In genomic region chr6:27078734-27079357, GRCh38 we compare ENCODE assay signal across 9 cellular contexts.
DNase-seq lines count a peak whose midpoint lies in the region; ATAC-seq and TF ChIP-seq lines count a peak whose summit lies in the region.
"Had no signal": no experiment of that assay in that cellular context is flagged by ENCODE, and none has a peak within 500 bp of the region (broad histone marks: within the 10 kb centered on the region; RNA-seq: fewer than 3 reads in every experiment).

No MANE protein-coding gene starts in this region.

- no peaks in the 10 kb centered on the region for H3K36me3 Mint-ChIP-seq in activated CD4-positive, alpha-beta T cell treated with anti-CD3 and anti-CD28 coated beads, Interleukin-2, amount 10 ng/mL, durations not matched to agents 7 days and 5 days (ENCODE audit: low read depth)
- no peaks in the 10 kb centered on the region for H3K36me3 Mint-ChIP-seq in effector memory CD8-positive, alpha-beta T cell (ENCODE audit: insufficient read depth)

- no peak for TF ChIP-seq POLR2A in suprapubic skin (IDR thresholded peaks at IDR 0.05)

- CTCF ChIA-PET in activated CD4-positive, alpha-beta T cell treated with anti-CD3 and anti-CD28 coated beads, Interleukin-2, amount 10 ng/mL, durations not matched to agents 7 days and 5 days (lab: Charles Lee): interaction anchor here (0.6 to 1.4 kb wide), 2 partner anchors 471 to 1890 kb away, joined by 3 read pairs; no protein-coding TSS in a partner anchor

- 0% methylated on average over 1 to 3 of the region's 9 CpGs for WGBS in mesodermal cell (ENCODE audit: insufficient coverage in 2 of 2), 2 experiments
- 3% methylated on average over 9 of the region's 9 CpGs for WGBS in suprapubic skin

- H3K27ac Mint-ChIP-seq in activated CD4-positive, alpha-beta T cell treated with anti-CD3 and anti-CD28 coated beads, Interleukin-2, amount 10 ng/mL, durations not matched to agents 7 days and 5 days: no peak overlapping the region
- no peak overlapping the region for H3K27ac Mint-ChIP-seq in effector memory CD8-positive, alpha-beta T cell

- POLR2A ChIA-PET in activated CD4-positive, alpha-beta T cell treated with anti-CD3 and anti-CD28 coated beads, Interleukin-2, amount 10 ng/mL, durations not matched to agents 7 days and 5 days (lab: Charles Lee): no interaction called here

- TF ChIP-seq EP300 in suprapubic skin (IDR thresholded peaks at IDR 0.05): no peak

- peak; percentile 89 for ATAC-seq in GM18511 (IDR thresholded peaks at IDR 0.05; ENCODE audit: unreplicated experiment)
- ATAC-seq in HG03159 (IDR thresholded peaks at IDR 0.05; ENCODE audit: unreplicated experiment): peak; percentile 66
- ATAC-seq in effector memory CD8-positive, alpha-beta T cell (replicated peaks): peak; percentile 43

- H3K36me3 ChIP-seq in mesodermal cell (ENCODE audit: control insufficient read depth, insufficient read depth, low read length) (no peaks in the 10 kb centered on the region), suprapubic skin (no peaks in the 10 kb centered on the region)
- H3K36me3 ChIP-seq: SJSA1 had no signal

- peaks cover 59% of the 10 kb centered on the region for H3K27me3 Mint-ChIP-seq in activated CD4-positive, alpha-beta T cell treated with anti-CD3 and anti-CD28 coated beads, Interleukin-2, amount 10 ng/mL, durations not matched to agents 7 days and 5 days
- peaks cover 73 to 82% of the 10 kb centered on the region in 2 donors for H3K27me3 Mint-ChIP-seq in effector memory CD8-positive, alpha-beta T cell

- H3K9me3 ChIP-seq in mesodermal cell (ENCODE audit: control insufficient read depth, low read length) (no peaks in the 10 kb centered on the region), suprapubic skin (no peaks in the 10 kb centered on the region)

- H3K4me1 Mint-ChIP-seq in activated CD4-positive, alpha-beta T cell treated with anti-CD3 and anti-CD28 coated beads, Interleukin-2, amount 10 ng/mL, durations not matched to agents 7 days and 5 days: peaks cover 5% of the 10 kb centered on the region
- H3K4me1 Mint-ChIP-seq in effector memory CD8-positive, alpha-beta T cell (ENCODE audit: low read depth in 2 of 2): peaks cover 0 to 1% of the 10 kb centered on the region in 2 donors

- H3K4me1 ChIP-seq in mesodermal cell (ENCODE audit: control insufficient read depth, insufficient read depth, low read length, poor library complexity, severe bottlenecking): no peaks in the 10 kb centered on the region
- H3K4me1 ChIP-seq in suprapubic skin: peaks cover 4% of the 10 kb centered on the region
- H3K4me1 ChIP-seq: SJSA1 had no signal

- H3K4me3 Mint-ChIP-seq in activated CD4-positive, alpha-beta T cell treated with anti-CD3 and anti-CD28 coated beads, Interleukin-2, amount 10 ng/mL, durations not matched to agents 7 days and 5 days: peak overlapping the region; percentile 56
- peak overlapping the region; percentile 10 to 49 for H3K4me3 Mint-ChIP-seq in effector memory CD8-positive, alpha-beta T cell

- TF ChIP-seq CTCF in AG10803 (conservative IDR thresholded peaks at IDR 0.05; ENCODE audit: low read length) (peak; percentile 81), suprapubic skin (IDR thresholded peaks at IDR 0.05) (peak; percentile 27 to 29)

- DNase-seq in AG10803 (ENCODE audit: low read depth): peak; percentile 65
- DNase-seq in NCI-H446 (lab: John Stamatoyannopoulos, UW): peak; percentile 45 to 64
- peak; percentile 20 for DNase-seq in activated CD4-positive, alpha-beta T cell treated with anti-CD3 and anti-CD28 coated beads, Interleukin-2, amount 10 ng/mL, durations not matched to agents 7 days and 5 days
- peak; percentile 25 to 37 (median 35) for DNase-seq in effector memory CD8-positive, alpha-beta T cell
- DNase-seq in suprapubic skin (ENCODE audit: low spot score in 2 of 2): no peak

- H3K27me3 ChIP-seq in suprapubic skin: peaks cover 43% of the 10 kb centered on the region

- H3K9me3 Mint-ChIP-seq in activated CD4-positive, alpha-beta T cell treated with anti-CD3 and anti-CD28 coated beads, Interleukin-2, amount 10 ng/mL, durations not matched to agents 7 days and 5 days: no peaks in the 10 kb centered on the region
- H3K9me3 Mint-ChIP-seq in effector memory CD8-positive, alpha-beta T cell: no peaks in the 10 kb centered on the region

- H3K4me3 ChIP-seq in AG10803 (ENCODE audit: low read length) (peak overlapping the region; percentile 28; the same call in 1 of the 2 replicates), mesodermal cell (ENCODE audit: extremely low read depth, insufficient read depth, low read length, poor library complexity, severe bottlenecking) (peak overlapping the region; percentile 31), suprapubic skin (peak overlapping the region; percentile 23)
- H3K4me3 ChIP-seq: SJSA1 had no signal

- no peak overlapping the region for H3K27ac ChIP-seq in mesodermal cell (ENCODE audit: low read depth, low read length, severe bottlenecking)
- no peak overlapping the region for H3K27ac ChIP-seq in suprapubic skin
- H3K27ac ChIP-seq: SJSA1 had no signal

Comparison
In these comparisons a context has a peak if more than half of its experiments do, and no peak if none do; other contexts are left out.
1. DNase-seq: peak in AG10803 (single experiment), NCI-H446 (2 of 2), activated CD4-positive, alpha-beta T cell treated with anti-CD3 and anti-CD28 coated beads, Interleukin-2, amount 10 ng/mL, durations not matched to agents 7 days and 5 days (single experiment) and effector memory CD8-positive, alpha-beta T cell (3 of 3); none in suprapubic skin (0 of 2).
2. Peak in every context shown above with its lines, with median percentiles within 50 percentile points of each other: H3K4me3 ChIP-seq and ATAC-seq.